In genomic region chr3:43616034-43616433, GRCh38 we compare ENCODE assay signal across 18 cellular contexts. TPM values are rescaled to one million over a fixed set of nuclear protein-coding genes. Genes with fewer than 3 reads are reported as not detected.
DNase-seq lines count a peak whose midpoint lies in the region; ATAC-seq, FAIRE-seq and TF ChIP-seq lines count a peak whose summit lies in the region.
"Had no signal": no experiment of that assay in that cellular context is flagged by ENCODE, and none has a peak within 500 bp of the region (broad histone marks: within the 10 kb centered on the region; RNA-seq: fewer than 3 reads in every experiment).

No MANE protein-coding gene starts in this region.

- TF ChIP-seq CTCF in K562 (IDR thresholded peaks at IDR 0.05 in 2 of 3, conservative IDR thresholded peaks at IDR 0.05 in 1 of 3; ENCODE audit: insufficient read depth in 2 of 3, low read depth in 1 of 3, low read length in 3 of 3), result no peak

- no peaks in the 10 kb centered on the region for H3K27me3 ChIP-seq in K562 (ENCODE audit: control insufficient read depth in 2 of 2, insufficient read depth in 2 of 2, low read length in 2 of 2)
- H3K27me3 ChIP-seq: BLaER1 had no signal

- no peak for TF ChIP-seq POLR2A in K562 (conservative IDR thresholded peaks at IDR 0.05)

- peak overlapping the region; percentile 2; the same call in 1 of the 2 replicates for H3K4me2 ChIP-seq in K562 (ENCODE audit: insufficient read depth, low read length)
- H3K4me2 ChIP-seq: A549, BLaER1 had no signal

- H3K9me1 ChIP-seq in K562 (ENCODE audit: control insufficient read depth, insufficient read depth, low read length), result no peaks in the 10 kb centered on the region

- no peaks in the 10 kb centered on the region for H3K9me3 ChIP-seq in K562 (replicated peaks; ENCODE audit: control insufficient read depth, insufficient read depth, low read depth, low read length)
- H3K9me3 ChIP-seq: A549, BLaER1, HAP-1 had no signal

- peaks cover 11 to 27% of the 10 kb centered on the region in 2 experiments for H3K4me1 ChIP-seq in K562 (replicated peaks in 1 of 2; ENCODE audit: control insufficient read depth in 2 of 2, insufficient read depth in 2 of 2, low read length in 2 of 2)

- H3K9ac ChIP-seq in K562 (ENCODE audit: insufficient read depth in 1 of 2, low read depth in 2 of 2, low read length in 2 of 2), result no peak overlapping the region
- H3K9ac ChIP-seq: BLaER1, GM23248 had no signal

- CTCF ChIA-PET in K562 (lab: Yijun Ruan, JAX; ENCODE audit: low intra/inter-chr PET ratio), result no interaction called here

- TF ChIP-seq EP300 in K562 (IDR thresholded peaks at IDR 0.05; ENCODE audit: low read length), result 0 out of 2 replicates have a peak, but pooled peaks have one; percentile 25

- no peak for TF ChIP-seq RAD21 in K562 (CRISPR knock-in tag; conservative IDR thresholded peaks at IDR 0.05 in 1 of 2, IDR thresholded peaks at IDR 0.05 in 1 of 2)

- 11% methylated on average over 5 of the region's 5 CpGs for WGBS in K562 (ENCODE audit: insufficient coverage, low coverage, missing lambda C conversion rate)

- no peak for FAIRE-seq in K562 (lab: Jason Lieb, UNC)
- FAIRE-seq: A549, GM12892, GM18507 had no signal

- no peak overlapping the region for H2AFZ ChIP-seq in K562 (ENCODE audit: low read depth, low read length)
- H2AFZ ChIP-seq: GM23248 had no signal

- no peak overlapping the region for H3K27ac ChIP-seq in K562 (ENCODE audit: extremely low read depth, low read depth, low read length)
- H3K27ac ChIP-seq: 22Rv1, A549, BLaER1, GM23248 had no signal

- intact Hi-C loops in K562 (cut with micrococcal nuclease), result no loop called here

- no peak overlapping the region for H3K4me3 ChIP-seq in K562
- H3K4me3 ChIP-seq: A549, BLaER1, GM23248, HAP-1 had no signal

- BruUV-seq in K562 (replicated peaks; lab: Mats Ljungman, UMichigan), result no TSS peak

- H4K20me1 ChIP-seq in K562 (replicated peaks; ENCODE audit: control insufficient read depth, insufficient read depth, low read length), result no peaks in the 10 kb centered on the region
- H4K20me1 ChIP-seq: BLaER1 had no signal

- H3K36me3 ChIP-seq in K562 (ENCODE audit: control insufficient read depth, insufficient read depth, low read length), result peaks cover 12% of the 10 kb centered on the region; the same call in 1 of the 3 replicates
- H3K36me3 ChIP-seq: BLaER1, HAP-1 had no signal

- POLR2A ChIA-PET in K562 (lab: Yijun Ruan, JAX), result interaction anchor here (1.0 to 1.5 kb wide), 3 partner anchors 13 to 92 kb away, joined by 3 to 4 read pairs (median 4); no protein-coding TSS in a partner anchor

- ATAC-seq in K562 (peak; percentile 43), GM19023 (IDR thresholded peaks at IDR 0.05; ENCODE audit: unreplicated experiment) (no peak)
- ATAC-seq: A549 had no signal

- in situ Hi-C loops in K562 (cut with MboI), result no loop called here

- DNase-seq in NCI-H2107 treated with DMSO at 0.1 percent for 48 hours (lab: John Stamatoyannopoulos, UW; ENCODE audit: unreplicated experiment) (peak; percentile 1), NCI-H2107 (lab: John Stamatoyannopoulos, UW) (no peak), K562 (ENCODE audit: extremely low read depth in 1 of 4, low spot score in 3 of 4) (peak in 1 of 4 experiments; percentile 35), myocyte (ENCODE audit: low read depth) (peak; percentile 28), mucosa of gallbladder (ENCODE audit: low spot score) (no peak), AG08396 (ENCODE audit: low spot score) (no peak)
- DNase-seq: CD4-positive, alpha-beta memory T cell; DMS153; DMS79; GDM1; GM23248 had no signal

- H3K79me2 ChIP-seq in K562 (ENCODE audit: control insufficient read depth, insufficient read depth, low read length), result peaks cover 70% of the 10 kb centered on the region

TF ChIP-seq in K562, 482 proteins besides CTCF, POLR2A, EP300 and RAD21 (continues in another document):
- TF ChIP-seq PHF20 (IDR thresholded peaks at IDR 0.05; ENCODE audit: partially characterized antibody) (no peak), ZNF23 (CRISPR knock-in tag; IDR thresholded peaks at IDR 0.05) (no peak), EWSR1 (IDR thresholded peaks at IDR 0.05; ENCODE audit: borderline replicate concordance, low read depth, partially characterized antibody) (no peak), HNRNPL (IDR thresholded peaks at IDR 0.05; ENCODE audit: low read depth, low read length) (no peak), VEZF1 (CRISPR knock-in tag; IDR thresholded peaks at IDR 0.05) (no peak), PML (IDR thresholded peaks at IDR 0.05; ENCODE audit: low read length) (no peak), STAT6 (CRISPR knock-in tag; IDR thresholded peaks at IDR 0.05) (no peak), CSDE1 (IDR thresholded peaks at IDR 0.05) (no peak), RCOR1 (IDR thresholded peaks at IDR 0.05; ENCODE audit: borderline replicate concordance in 1 of 2, low read depth in 2 of 2, low read length in 2 of 2) (0 out of 4 replicates have a peak, but pooled peaks of 1 of the 2 experiments have one; percentile 16), ETV6 (IDR thresholded peaks at IDR 0.05; ENCODE audit: borderline replicate concordance in 1 of 2, low read depth in 2 of 2, low read length in 1 of 2) (no peak), ETV6 (CRISPR knock-in tag; IDR thresholded peaks at IDR 0.05; ENCODE audit: borderline replicate concordance) (no peak)
- TF ChIP-seq, protein P1, sequence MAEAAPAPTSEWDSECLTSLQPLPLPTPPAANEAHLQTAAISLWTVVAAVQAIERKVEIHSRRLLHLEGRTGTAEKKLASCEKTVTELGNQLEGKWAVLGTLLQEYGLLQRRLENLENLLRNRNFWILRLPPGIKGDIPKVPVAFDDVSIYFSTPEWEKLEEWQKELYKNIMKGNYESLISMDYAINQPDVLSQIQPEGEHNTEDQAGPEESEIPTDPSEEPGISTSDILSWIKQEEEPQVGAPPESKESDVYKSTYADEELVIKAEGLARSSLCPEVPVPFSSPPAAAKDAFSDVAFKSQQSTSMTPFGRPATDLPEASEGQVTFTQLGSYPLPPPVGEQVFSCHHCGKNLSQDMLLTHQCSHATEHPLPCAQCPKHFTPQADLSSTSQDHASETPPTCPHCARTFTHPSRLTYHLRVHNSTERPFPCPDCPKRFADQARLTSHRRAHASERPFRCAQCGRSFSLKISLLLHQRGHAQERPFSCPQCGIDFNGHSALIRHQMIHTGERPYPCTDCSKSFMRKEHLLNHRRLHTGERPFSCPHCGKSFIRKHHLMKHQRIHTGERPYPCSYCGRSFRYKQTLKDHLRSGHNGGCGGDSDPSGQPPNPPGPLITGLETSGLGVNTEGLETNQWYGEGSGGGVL (CRISPR knock-in tag; IDR thresholded peaks at IDR 0.05), result no peak

RNA-seq across cellular contexts. Expression of gene ANO10, which starts 5.8 kb away (rescaled TPM):
- 97.9 and 159 TPM in 2 replicates for total RNA-seq in K562 (2011; cell fraction: chromatin; rRNA removed; ENCODE audit: low replicate concordance)
- 79.0 and 95.4 TPM in 2 replicates for total RNA-seq in K562 (2011; cell fraction: nucleolus; rRNA removed)
- 95.5 and 111 TPM in 2 replicates for total RNA-seq in K562 (2011; cell fraction: nucleoplasm; rRNA removed)
- total RNA-seq in K562 (2014; rRNA removed) (27.2 and 27.9 TPM in 2 replicates), K562 (2014; rRNA removed; fragmentation: Illumina TruSeq; extraction: Trizol) (36.3 and 42.8 TPM in 2 replicates), K562 (2015; rRNA removed; fragmentation: Illumina TruSeq; extraction: Trizol) (32.3 and 36.3 TPM in 2 replicates), K562 (2021) (41.3 and 41.7 TPM in 2 replicates), myocyte (30.2 and 45.7 TPM in 2 replicates), mucosa of gallbladder (46.6 TPM)
- polyA plus RNA-seq in K562 (2011; rRNA removed) (44.9 and 46.0 TPM in 2 replicates), K562 (2014; fragmentation: Illumina TruSeq; extraction: Trizol) (33.1 and 34.8 TPM in 2 replicates), K562 (2014; fragmentation: Nextera tagmentation; extraction: Ambion mirVana) (10 to 100 TPM in 1 of 2 experiments, 1 to 10 TPM in 1; 6.4 to 14.2 TPM), K562 (2014; rRNA removed) (25.7 and 27.5 TPM in 2 replicates)
- 22.8 and 42.5 TPM in 2 replicates for polyA plus RNA-seq in K562 (2011; cell fraction: cytosol; rRNA removed)
- 16.3 and 23.3 TPM in 2 replicates for polyA plus RNA-seq in K562 (2011; cell fraction: nucleus; rRNA removed)
- 32.9 and 41.8 TPM in 2 replicates for polyA plus RNA-seq in K562 (2012)
- 71.7 and 92.2 TPM in 2 replicates for polyA minus RNA-seq in K562 (2011; rRNA and poly(A)+ RNA removed)
- polyA minus RNA-seq in K562 (2011; cell fraction: cytosol; rRNA and poly(A)+ RNA removed), result 22.3 and 28.8 TPM in 2 replicates
- polyA minus RNA-seq in K562 (2011; cell fraction: nucleus; rRNA and poly(A)+ RNA removed), result 44.7 and 71.0 TPM in 2 replicates
- 37.2 TPM for polyA plus RNA-seq in myocyte (2012)

Comparison
In these comparisons a context has a peak if more than half of its experiments do, and no peak if none do; other contexts are left out.
1. DNase-seq: peak in NCI-H2107 treated with DMSO at 0.1 percent for 48 hours (single experiment) and myocyte (single experiment); none in NCI-H2107 (single experiment), mucosa of gallbladder (single experiment) and AG08396 (single experiment).